In genomic region chr22:37933711-37934376, GRCh38 we compare ENCODE assay signal across 7 cellular contexts. TPM values are rescaled to one million over a fixed set of nuclear protein-coding genes. Genes with fewer than 3 reads are reported as not detected.
DNase-seq lines count a peak whose midpoint lies in the region; ATAC-seq and TF ChIP-seq lines count a peak whose summit lies in the region.

No MANE protein-coding gene starts in this region.

- TF ChIP-seq POLR2A in right lobe of liver (IDR thresholded peaks at IDR 0.05), result no peak

- H3K9me3 ChIP-seq in right lobe of liver, result no peaks in the 10 kb centered on the region

- H3K4me3 ChIP-seq in coronary artery, result no peak overlapping the region
- H3K4me3 ChIP-seq in right lobe of liver, result no peak overlapping the region

- H3K4me1 Mint-ChIP-seq in activated CD4-positive, alpha-beta T cell treated with anti-CD3 and anti-CD28 coated beads, Interleukin-2, amount 10 ng/mL, durations not matched to agents 24 days and 14 days, result peaks cover 9% of the 10 kb centered on the region

- H3K4me3 Mint-ChIP-seq in activated CD4-positive, alpha-beta T cell treated with anti-CD3 and anti-CD28 coated beads, Interleukin-2, amount 10 ng/mL, durations not matched to agents 24 days and 14 days, result no peak overlapping the region

- no peaks in the 10 kb centered on the region for H3K27me3 ChIP-seq in right lobe of liver

- H3K36me3 ChIP-seq in right lobe of liver, result peaks cover 0 to 5% (median 0%) of the 10 kb centered on the region in 4 donors

- 7% methylated on average over 3 of the region's 13 CpGs for WGBS in right lobe of liver (ENCODE audit: insufficient coverage, low coverage, low lambda C conversion rate, missing lambda C conversion rate)

- ATAC-seq in HG02763 (IDR thresholded peaks at IDR 0.05; ENCODE audit: unreplicated experiment) (peak; percentile 80), right lobe of liver (peak; percentile 98 to 100 (median 99))

- H3K27ac Mint-ChIP-seq in activated CD4-positive, alpha-beta T cell treated with anti-CD3 and anti-CD28 coated beads, Interleukin-2, amount 10 ng/mL, durations not matched to agents 24 days and 14 days, result peak overlapping the region; percentile 51

- intact Hi-C loops in activated CD4-positive, alpha-beta T cell treated with anti-CD3 and anti-CD28 coated beads, Interleukin-2, amount 10 ng/mL, durations not matched to agents 24 days and 14 days (cut with micrococcal nuclease), result loop anchor here (1.0 to 5.0 kb wide), 5 partner anchors 19 to 117 kb away; partner anchors contain the start of genes C22orf23, EIF3L, MICALL1 and POLR2F
- intact Hi-C loops in right lobe of liver (cut with DNase I), result no loop called here

- peak; percentile 28 to 84 for DNase-seq in NCI-H446 (lab: John Stamatoyannopoulos, UW)
- peak; percentile 96 for DNase-seq in activated CD4-positive, alpha-beta T cell treated with anti-CD3 and anti-CD28 coated beads, Interleukin-2, amount 10 ng/mL, durations not matched to agents 24 days and 14 days
- peak; percentile 94 for DNase-seq in coronary artery (ENCODE audit: low spot score)
- peak; percentile 89 to 92 (median 91) for DNase-seq in right lobe of liver
- DNase-seq in stimulated activated CD4-positive, alpha-beta T cell treated with anti-CD3 and anti-CD28 coated beads, Interleukin-2, amount 100 ng/mL, for 48 hours, result peak; percentile 84 to 85

- H3K4me1 ChIP-seq in right lobe of liver, result peaks cover 0 to 11% (median 2%) of the 10 kb centered on the region in 4 donors

- H3K27me3 Mint-ChIP-seq in activated CD4-positive, alpha-beta T cell treated with anti-CD3 and anti-CD28 coated beads, Interleukin-2, amount 10 ng/mL, durations not matched to agents 24 days and 14 days, result no peaks in the 10 kb centered on the region

- H3K27ac ChIP-seq in coronary artery (peak overlapping the region; percentile 69 to 90), right lobe of liver (peak overlapping the region in 1 of 3 donors; percentile 1)

- peaks cover 13% of the 10 kb centered on the region for H3K36me3 Mint-ChIP-seq in activated CD4-positive, alpha-beta T cell treated with anti-CD3 and anti-CD28 coated beads, Interleukin-2, amount 10 ng/mL, durations not matched to agents 24 days and 14 days (ENCODE audit: low read depth)

- no peaks in the 10 kb centered on the region for H3K9me3 Mint-ChIP-seq in activated CD4-positive, alpha-beta T cell treated with anti-CD3 and anti-CD28 coated beads, Interleukin-2, amount 10 ng/mL, durations not matched to agents 24 days and 14 days

- peak; percentile 99 for TF ChIP-seq CTCF in GM12872 (IDR thresholded peaks at IDR 0.05; ENCODE audit: insufficient read depth, low read depth, low read length)
- TF ChIP-seq CTCF in coronary artery (IDR thresholded peaks at IDR 0.05), result peak; percentile 96
- peak; percentile 96 to 98 (median 98) for TF ChIP-seq CTCF in right lobe of liver (IDR thresholded peaks at IDR 0.05)

RNA-seq across cellular contexts. Expression of gene C22orf23, which starts 19.6 kb away (rescaled TPM):
- total RNA-seq in activated CD4-positive, alpha-beta T cell treated with anti-CD3 and anti-CD28 coated beads, Interleukin-2, amount 10 ng/mL, durations not matched to agents 24 days and 14 days, result 0.37 TPM in 1 of 2 replicates, not detected in the other
- total RNA-seq in right lobe of liver, result under 1 TPM in 1 of 6 experiments, not detected in 5; 0.40 TPM

RNA-seq across cellular contexts. Expression of gene POLR2F, which starts 19.7 kb away (rescaled TPM):
- total RNA-seq in activated CD4-positive, alpha-beta T cell treated with anti-CD3 and anti-CD28 coated beads, Interleukin-2, amount 10 ng/mL, durations not matched to agents 24 days and 14 days, result 113 TPM in 2 replicates
- total RNA-seq in right lobe of liver, result 10 to 100 TPM; 42.4 to 60.5 (median 56.3) TPM

RNA-seq across cellular contexts. Expression of gene MICALL1, which starts 27.7 kb away (rescaled TPM):
- total RNA-seq in activated CD4-positive, alpha-beta T cell treated with anti-CD3 and anti-CD28 coated beads, Interleukin-2, amount 10 ng/mL, durations not matched to agents 24 days and 14 days, result 27.3 and 27.7 TPM in 2 replicates
- 10 to 100 TPM in 3 of 6 experiments, 1 to 10 TPM in 3; 6.5 to 19.0 (median 10.3) TPM for total RNA-seq in right lobe of liver

RNA-seq across cellular contexts. Expression of gene SOX10, which starts 50.5 kb away (rescaled TPM):
- total RNA-seq in activated CD4-positive, alpha-beta T cell treated with anti-CD3 and anti-CD28 coated beads, Interleukin-2, amount 10 ng/mL, durations not matched to agents 24 days and 14 days, result not detected in 2 replicates
- under 1 TPM in 2 of 6 experiments, not detected in 4; 0.24 to 0.29 TPM for total RNA-seq in right lobe of liver
